1 cellular context compared by ENCODE assay signal in the genomic region with DNA sequence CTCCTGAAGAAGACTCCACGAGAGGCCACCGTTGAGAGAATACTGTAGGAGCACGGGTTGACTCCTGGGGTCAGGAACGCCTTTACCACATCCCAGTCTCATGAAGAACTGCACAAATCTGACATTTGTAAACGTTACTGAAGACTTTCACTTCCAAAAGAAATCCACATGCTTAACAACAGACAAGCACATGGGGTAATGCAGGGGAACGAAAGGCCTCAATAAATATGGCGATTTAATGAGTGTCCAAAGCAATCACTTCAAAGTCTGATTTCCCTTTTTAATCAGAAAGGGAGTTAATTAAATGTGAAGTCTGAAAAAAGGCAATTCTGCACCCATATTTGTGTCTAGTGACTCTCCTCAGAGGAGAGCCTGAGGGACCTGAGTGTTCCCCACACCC.
TF ChIP-seq lines count a peak whose summit lies in the region.

No MANE protein-coding gene starts in this region.

TF ChIP-seq in K562, 482 proteins besides CTCF, POLR2A, EP300 and RAD21 (continued from another document):
- TF ChIP-seq, protein P1, sequence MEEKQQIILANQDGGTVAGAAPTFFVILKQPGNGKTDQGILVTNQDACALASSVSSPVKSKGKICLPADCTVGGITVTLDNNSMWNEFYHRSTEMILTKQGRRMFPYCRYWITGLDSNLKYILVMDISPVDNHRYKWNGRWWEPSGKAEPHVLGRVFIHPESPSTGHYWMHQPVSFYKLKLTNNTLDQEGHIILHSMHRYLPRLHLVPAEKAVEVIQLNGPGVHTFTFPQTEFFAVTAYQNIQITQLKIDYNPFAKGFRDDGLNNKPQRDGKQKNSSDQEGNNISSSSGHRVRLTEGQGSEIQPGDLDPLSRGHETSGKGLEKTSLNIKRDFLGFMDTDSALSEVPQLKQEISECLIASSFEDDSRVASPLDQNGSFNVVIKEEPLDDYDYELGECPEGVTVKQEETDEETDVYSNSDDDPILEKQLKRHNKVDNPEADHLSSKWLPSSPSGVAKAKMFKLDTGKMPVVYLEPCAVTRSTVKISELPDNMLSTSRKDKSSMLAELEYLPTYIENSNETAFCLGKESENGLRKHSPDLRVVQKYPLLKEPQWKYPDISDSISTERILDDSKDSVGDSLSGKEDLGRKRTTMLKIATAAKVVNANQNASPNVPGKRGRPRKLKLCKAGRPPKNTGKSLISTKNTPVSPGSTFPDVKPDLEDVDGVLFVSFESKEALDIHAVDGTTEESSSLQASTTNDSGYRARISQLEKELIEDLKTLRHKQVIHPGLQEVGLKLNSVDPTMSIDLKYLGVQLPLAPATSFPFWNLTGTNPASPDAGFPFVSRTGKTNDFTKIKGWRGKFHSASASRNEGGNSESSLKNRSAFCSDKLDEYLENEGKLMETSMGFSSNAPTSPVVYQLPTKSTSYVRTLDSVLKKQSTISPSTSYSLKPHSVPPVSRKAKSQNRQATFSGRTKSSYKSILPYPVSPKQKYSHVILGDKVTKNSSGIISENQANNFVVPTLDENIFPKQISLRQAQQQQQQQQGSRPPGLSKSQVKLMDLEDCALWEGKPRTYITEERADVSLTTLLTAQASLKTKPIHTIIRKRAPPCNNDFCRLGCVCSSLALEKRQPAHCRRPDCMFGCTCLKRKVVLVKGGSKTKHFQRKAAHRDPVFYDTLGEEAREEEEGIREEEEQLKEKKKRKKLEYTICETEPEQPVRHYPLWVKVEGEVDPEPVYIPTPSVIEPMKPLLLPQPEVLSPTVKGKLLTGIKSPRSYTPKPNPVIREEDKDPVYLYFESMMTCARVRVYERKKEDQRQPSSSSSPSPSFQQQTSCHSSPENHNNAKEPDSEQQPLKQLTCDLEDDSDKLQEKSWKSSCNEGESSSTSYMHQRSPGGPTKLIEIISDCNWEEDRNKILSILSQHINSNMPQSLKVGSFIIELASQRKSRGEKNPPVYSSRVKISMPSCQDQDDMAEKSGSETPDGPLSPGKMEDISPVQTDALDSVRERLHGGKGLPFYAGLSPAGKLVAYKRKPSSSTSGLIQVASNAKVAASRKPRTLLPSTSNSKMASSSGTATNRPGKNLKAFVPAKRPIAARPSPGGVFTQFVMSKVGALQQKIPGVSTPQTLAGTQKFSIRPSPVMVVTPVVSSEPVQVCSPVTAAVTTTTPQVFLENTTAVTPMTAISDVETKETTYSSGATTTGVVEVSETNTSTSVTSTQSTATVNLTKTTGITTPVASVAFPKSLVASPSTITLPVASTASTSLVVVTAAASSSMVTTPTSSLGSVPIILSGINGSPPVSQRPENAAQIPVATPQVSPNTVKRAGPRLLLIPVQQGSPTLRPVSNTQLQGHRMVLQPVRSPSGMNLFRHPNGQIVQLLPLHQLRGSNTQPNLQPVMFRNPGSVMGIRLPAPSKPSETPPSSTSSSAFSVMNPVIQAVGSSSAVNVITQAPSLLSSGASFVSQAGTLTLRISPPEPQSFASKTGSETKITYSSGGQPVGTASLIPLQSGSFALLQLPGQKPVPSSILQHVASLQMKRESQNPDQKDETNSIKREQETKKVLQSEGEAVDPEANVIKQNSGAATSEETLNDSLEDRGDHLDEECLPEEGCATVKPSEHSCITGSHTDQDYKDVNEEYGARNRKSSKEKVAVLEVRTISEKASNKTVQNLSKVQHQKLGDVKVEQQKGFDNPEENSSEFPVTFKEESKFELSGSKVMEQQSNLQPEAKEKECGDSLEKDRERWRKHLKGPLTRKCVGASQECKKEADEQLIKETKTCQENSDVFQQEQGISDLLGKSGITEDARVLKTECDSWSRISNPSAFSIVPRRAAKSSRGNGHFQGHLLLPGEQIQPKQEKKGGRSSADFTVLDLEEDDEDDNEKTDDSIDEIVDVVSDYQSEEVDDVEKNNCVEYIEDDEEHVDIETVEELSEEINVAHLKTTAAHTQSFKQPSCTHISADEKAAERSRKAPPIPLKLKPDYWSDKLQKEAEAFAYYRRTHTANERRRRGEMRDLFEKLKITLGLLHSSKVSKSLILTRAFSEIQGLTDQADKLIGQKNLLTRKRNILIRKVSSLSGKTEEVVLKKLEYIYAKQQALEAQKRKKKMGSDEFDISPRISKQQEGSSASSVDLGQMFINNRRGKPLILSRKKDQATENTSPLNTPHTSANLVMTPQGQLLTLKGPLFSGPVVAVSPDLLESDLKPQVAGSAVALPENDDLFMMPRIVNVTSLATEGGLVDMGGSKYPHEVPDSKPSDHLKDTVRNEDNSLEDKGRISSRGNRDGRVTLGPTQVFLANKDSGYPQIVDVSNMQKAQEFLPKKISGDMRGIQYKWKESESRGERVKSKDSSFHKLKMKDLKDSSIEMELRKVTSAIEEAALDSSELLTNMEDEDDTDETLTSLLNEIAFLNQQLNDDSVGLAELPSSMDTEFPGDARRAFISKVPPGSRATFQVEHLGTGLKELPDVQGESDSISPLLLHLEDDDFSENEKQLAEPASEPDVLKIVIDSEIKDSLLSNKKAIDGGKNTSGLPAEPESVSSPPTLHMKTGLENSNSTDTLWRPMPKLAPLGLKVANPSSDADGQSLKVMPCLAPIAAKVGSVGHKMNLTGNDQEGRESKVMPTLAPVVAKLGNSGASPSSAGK (IDR thresholded peaks at IDR 0.05): peak; percentile 51; the same call in 1 of the 2 replicates
- TF ChIP-seq, protein P2, sequence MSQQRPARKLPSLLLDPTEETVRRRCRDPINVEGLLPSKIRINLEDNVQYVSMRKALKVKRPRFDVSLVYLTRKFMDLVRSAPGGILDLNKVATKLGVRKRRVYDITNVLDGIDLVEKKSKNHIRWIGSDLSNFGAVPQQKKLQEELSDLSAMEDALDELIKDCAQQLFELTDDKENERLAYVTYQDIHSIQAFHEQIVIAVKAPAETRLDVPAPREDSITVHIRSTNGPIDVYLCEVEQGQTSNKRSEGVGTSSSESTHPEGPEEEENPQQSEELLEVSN (IDR thresholded peaks at IDR 0.05; ENCODE audit: borderline replicate concordance in 1 of 2, extremely low read depth in 1 of 2, insufficient read depth in 1 of 2, insufficient read length in 1 of 2, low read depth in 1 of 2, low read length in 1 of 2, poor library complexity in 1 of 2, severe bottlenecking in 1 of 2): no peak
